21 cellular contexts compared by ENCODE assay signal in the genomic region with DNA sequence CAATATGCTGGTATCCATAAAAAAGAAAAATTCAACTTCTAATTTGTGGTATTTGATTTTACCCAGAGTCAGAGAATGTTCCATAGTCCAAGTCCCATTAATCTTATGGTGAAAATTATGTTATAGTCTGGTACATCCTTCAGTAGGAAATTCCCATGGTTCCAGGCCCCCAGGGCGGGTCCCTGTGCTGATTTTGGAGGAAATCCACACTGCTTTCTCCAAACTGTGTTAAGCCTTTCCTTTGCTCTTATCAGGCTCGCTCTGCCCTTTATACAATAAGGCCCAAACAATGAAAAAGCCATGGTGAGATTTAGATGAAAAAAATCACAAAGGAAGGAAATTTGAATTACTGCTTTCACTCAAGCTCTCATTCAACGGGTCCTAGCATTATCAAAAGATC.
"Had no signal": no experiment of that assay in that cellular context is flagged by ENCODE, and none has a peak within 500 bp of the region (broad histone marks: within the 10 kb centered on the region; RNA-seq: fewer than 3 reads in every experiment).

No MANE protein-coding gene starts in this region.

- H3K4me2 ChIP-seq: SK-N-SH had no signal

- DNase-seq: KBM-7, MV-4-11, NCI-H1048, NCI-H1105, NCI-H1417, NCI-H1436 treated with DMSO at 0.1 percent for 48 hours, NCI-H1694, NCI-H187 treated with DMSO at 0.1 percent for 48 hours, NCI-H2029 treated with DMSO at 0.1 percent for 48 hours, NCI-H2171 treated with DMSO at 0.1 percent for 48 hours, NCI-H226, NCI-H446, NCI-H510A, NCI-H524 treated with DMSO at 0.1 percent for 48 hours, NCI-H69, NCI-H774, Right ventricle myocardium superior, RPMI8226, SIG-M5, SK-N-SH, SW 1271 had no signal

- H3K9me3 ChIP-seq: SK-N-SH had no signal

- H3K9ac ChIP-seq: SK-N-SH had no signal
